21 cellular contexts compared by ENCODE assay signal in genomic region chr1:175176246-175176645, GRCh38. TPM values are rescaled to one million over a fixed set of nuclear protein-coding genes. Genes with fewer than 3 reads are reported as not detected.
DNase-seq lines count a peak whose midpoint lies in the region; ATAC-seq, FAIRE-seq and TF ChIP-seq lines count a peak whose summit lies in the region.
"Had no signal": no experiment of that assay in that cellular context is flagged by ENCODE, and none has a peak within 500 bp of the region (broad histone marks: within the 10 kb centered on the region; RNA-seq: fewer than 3 reads in every experiment).

No MANE protein-coding gene starts in this region.

- no peaks in the 10 kb centered on the region for H3K36me3 ChIP-seq in HEK293 (ENCODE audit: control insufficient read depth in 2 of 2, insufficient read depth in 1 of 2, low read length in 2 of 2)

- no peak overlapping the region for H3K4me3 Mint-ChIP-seq in activated CD4-positive, alpha-beta memory T cell treated with anti-CD3 and anti-CD28 coated beads for 36 hours

- H3K4me1 Mint-ChIP-seq in activated CD4-positive, alpha-beta memory T cell treated with anti-CD3 and anti-CD28 coated beads for 36 hours (ENCODE audit: low read depth): peaks cover 55% of the 10 kb centered on the region

- H3K9me3 Mint-ChIP-seq in activated CD4-positive, alpha-beta memory T cell treated with anti-CD3 and anti-CD28 coated beads for 36 hours: peaks cover 2% of the 10 kb centered on the region

- DNase-seq in NCI-H226 (peak; percentile 82), foreskin keratinocyte (no peak), NAMALWA (ENCODE audit: low spot score) (no peak), GM12892 (ENCODE audit: insufficient read length) (no peak)
- DNase-seq in activated CD4-positive, alpha-beta memory T cell treated with anti-CD3 and anti-CD28 coated beads for 36 hours: no peak
- DNase-seq: CD4-positive, CD25-positive, alpha-beta regulatory T cell; COR-L47; DMS79; GOT3; KBM-7; NCI-H1048; NCI-H1417 treated with DMSO at 0.1 percent for 48 hours; NCI-H187; NCI-H2107; NCI-H69 had no signal

- CTCF ChIA-PET in HEK293 (lab: Yijun Ruan, JAX): interaction anchor here (0.7 to 1.0 kb wide), 2 partner anchors 24 to 167 kb away, joined by 3 read pairs; no protein-coding TSS in a partner anchor
- CTCF ChIA-PET in activated CD4-positive, alpha-beta memory T cell treated with anti-CD3 and anti-CD28 coated beads for 36 hours (lab: Charles Lee): no interaction called here

- H3K9me3 ChIP-seq in HEK293 (ENCODE audit: control insufficient read depth, insufficient read depth, low read depth, low read length): no peaks in the 10 kb centered on the region

- no peaks in the 10 kb centered on the region for H3K27me3 ChIP-seq in foreskin keratinocyte

- intact Hi-C loops in activated CD4-positive, alpha-beta memory T cell treated with anti-CD3 and anti-CD28 coated beads for 36 hours (cut with micrococcal nuclease): no loop called here

- H3K27me3 Mint-ChIP-seq in activated CD4-positive, alpha-beta memory T cell treated with anti-CD3 and anti-CD28 coated beads for 36 hours: no peaks in the 10 kb centered on the region
- H3K27me3 Mint-ChIP-seq: CD4-positive, CD25-positive, alpha-beta regulatory T cell had no signal

- POLR2A ChIA-PET in HEK293 (lab: Yijun Ruan, JAX): no interaction called here
- POLR2A ChIA-PET in activated CD4-positive, alpha-beta memory T cell treated with anti-CD3 and anti-CD28 coated beads for 36 hours (lab: Charles Lee): no interaction called here

- H3K36me3 Mint-ChIP-seq in activated CD4-positive, alpha-beta memory T cell treated with anti-CD3 and anti-CD28 coated beads for 36 hours: peaks cover 31% of the 10 kb centered on the region

- no peak overlapping the region for H3K4me3 ChIP-seq in HEK293 (ENCODE audit: low read depth, low read length)
- H3K4me3 ChIP-seq: GM12878 had no signal

- TF ChIP-seq CTCF in HEK293 (tag by site-specific recombination; IDR thresholded peaks at IDR 0.05) (no peak), foreskin keratinocyte (conservative IDR thresholded peaks at IDR 0.05) (no peak)

- no peak overlapping the region for H3K27ac Mint-ChIP-seq in activated CD4-positive, alpha-beta memory T cell treated with anti-CD3 and anti-CD28 coated beads for 36 hours

- FAIRE-seq in GM12892 (lab: Jason Lieb, UNC): no peak
- FAIRE-seq: GM12878 had no signal

- H3K4me1 ChIP-seq in HEK293 (ENCODE audit: control insufficient read depth, insufficient read depth, low read length) (no peaks in the 10 kb centered on the region), foreskin keratinocyte (peaks cover 28% of the 10 kb centered on the region)

- TF ChIP-seq POLR2A in GM12892 (IDR thresholded peaks at IDR 0.05; ENCODE audit: low read depth, low read length): no peak

- no peak overlapping the region for H3K27ac ChIP-seq in HEK293 (ENCODE audit: extremely low read depth, low read depth, low read length)
- H3K27ac ChIP-seq in foreskin keratinocyte: no peak overlapping the region
- H3K27ac ChIP-seq: HL-60 had no signal

- ATAC-seq in foreskin keratinocyte: peak; percentile 28
- ATAC-seq in GM18870 (IDR thresholded peaks at IDR 0.05; ENCODE audit: unreplicated experiment): no peak
- ATAC-seq: GM12878, Panc1, SK-N-SH treated with all-trans-retinoic acid at 6 μM for 48 hours had no signal

TF ChIP-seq in HEK293, 187 proteins besides CTCF, POLR2A, EP300 and RAD21:
- TF ChIP-seq ZNF548 (tag by site-specific recombination; IDR thresholded peaks at IDR 0.05): no peak
- 0 out of 2 replicates have a peak, but pooled peaks have one; percentile 62 for TF ChIP-seq ZNF362 (tag by site-specific recombination; IDR thresholded peaks at IDR 0.05)

RNA-seq across cellular contexts. Expression of gene KIAA0040, which starts 16.3 kb away (rescaled TPM):
- total RNA-seq in foreskin keratinocyte: 70.3 and 80.8 TPM in 2 replicates
- 34.5 and 35.5 TPM in 2 replicates for polyA plus RNA-seq in foreskin keratinocyte
- 11.6 TPM for polyA plus RNA-seq in GM12892 (2012; ENCODE audit: missing spikeins)
- total RNA-seq in activated CD4-positive, alpha-beta memory T cell treated with anti-CD3 and anti-CD28 coated beads for 36 hours: 10 to 100 TPM; 32.9 to 34.5 TPM
